16 cellular contexts compared by ENCODE assay signal in genomic region chr1:176543360-176544136, GRCh38.
"Had no signal": no experiment of that assay in that cellular context is flagged by ENCODE, and none has a peak within 500 bp of the region (broad histone marks: within the 10 kb centered on the region; RNA-seq: fewer than 3 reads in every experiment).

No MANE protein-coding gene starts in this region.

- H3K79me2 ChIP-seq: hepatocyte had no signal

- H3K4me3 ChIP-seq: colonic mucosa, esophagus squamous epithelium, hepatocyte, psoas muscle, skin epidermis had no signal

- H3K4me1 ChIP-seq: colonic mucosa, esophagus squamous epithelium, psoas muscle had no signal

- H3K27me3 ChIP-seq: colonic mucosa had no signal

- H3K36me3 ChIP-seq: colonic mucosa, esophagus squamous epithelium had no signal

- DNase-seq: colonic mucosa; dermis blood vessel endothelial cell; esophagus squamous epithelium; foreskin melanocyte; head of caudate nucleus; kidney; left colon; mesendoderm; naive B cell; psoas muscle; stimulated activated CD4-positive, alpha-beta T cell treated with anti-CD3 and anti-CD28 coated beads, Interleukin-2, amount 100 ng/mL, for 24 hours; stimulated activated CD4-positive, alpha-beta T cell treated with anti-CD3 and anti-CD28 coated beads, Interleukin-4, amount 100 ng/mL, for 4 hours; stimulated activated naive CD4-positive, alpha-beta T cell treated with Interleukin-2 at 50 U/mL for 16 hours had no signal

- H2AFZ ChIP-seq: hepatocyte had no signal

- H3K4me2 ChIP-seq: hepatocyte had no signal

- ATAC-seq: left colon, psoas muscle, sciatic nerve had no signal

- FAIRE-seq: kidney had no signal

- H3K9me3 ChIP-seq: colonic mucosa, esophagus squamous epithelium, psoas muscle had no signal

- H3K27ac ChIP-seq: colonic mucosa, esophagus squamous epithelium, hepatocyte, psoas muscle, skin epidermis had no signal
